12 cellular contexts compared by ENCODE assay signal in genomic region chr5:98205691-98206461, GRCh38.
DNase-seq lines count a peak whose midpoint lies in the region; ATAC-seq and TF ChIP-seq lines count a peak whose summit lies in the region.
"Had no signal": no experiment of that assay in that cellular context is flagged by ENCODE, and none has a peak within 500 bp of the region (broad histone marks: within the 10 kb centered on the region; RNA-seq: fewer than 3 reads in every experiment).

No MANE protein-coding gene starts in this region.

- ATAC-seq in GM18858 (IDR thresholded peaks at IDR 0.05; ENCODE audit: unreplicated experiment) (no peak), HG02623 (IDR thresholded peaks at IDR 0.05; ENCODE audit: unreplicated experiment) (no peak)
- ATAC-seq: esophagus mucosa, T-cell had no signal

- H3K4me3 ChIP-seq in astrocyte of the spinal cord (ENCODE audit: low read depth, low read length) (no peak overlapping the region), kidney epithelial cell (ENCODE audit: low read depth, low read length) (no peak overlapping the region)

- in situ Hi-C loops in astrocyte of the spinal cord (cut with HindIII; ENCODE audit: low sequenced_read_pairs), result no loop called here

- H3K36me3 ChIP-seq in kidney epithelial cell (ENCODE audit: control insufficient read depth, insufficient read depth, low read length), result no peaks in the 10 kb centered on the region

- TF ChIP-seq CTCF in astrocyte of the spinal cord (IDR thresholded peaks at IDR 0.05; ENCODE audit: low read depth, low read length) (no peak), kidney epithelial cell (IDR thresholded peaks at IDR 0.05; ENCODE audit: insufficient read depth, low read length, poor library complexity, severe bottlenecking) (no peak)

- H3K27me3 ChIP-seq in kidney epithelial cell (ENCODE audit: control insufficient read depth, insufficient read depth, low read length), result no peaks in the 10 kb centered on the region

- DNase-seq in AG08395 (ENCODE audit: low spot score) (peak; percentile 31), HS-5 (ENCODE audit: low read depth) (peak; percentile 41), astrocyte of the spinal cord (ENCODE audit: low read depth, low spot score) (peak; percentile 26), kidney epithelial cell (ENCODE audit: low read depth) (peak; percentile 89), SKM-1 treated with dmso at 0.1 percent for 144 hours (lab: John Stamatoyannopoulos, UW; ENCODE audit: unreplicated experiment) (no peak)
- DNase-seq in stimulated activated naive CD4-positive, alpha-beta T cell (lab: John Stamatoyannopoulos, UW), result no peak
- DNase-seq: activated CD4-positive, CD25-positive, alpha-beta regulatory T cell; activated CD8-positive, alpha-beta memory T cell treated with anti-CD3 and anti-CD28 coated beads, Interleukin-2, amount 50 U/mL, for 4 hours; T-cell had no signal

Comparison
In these comparisons a context has a peak if more than half of its experiments do, and no peak if none do; other contexts are left out.
1. DNase-seq: peak in AG08395 (single experiment), HS-5 (single experiment), astrocyte of the spinal cord (single experiment) and kidney epithelial cell (single experiment); none in SKM-1 treated with dmso at 0.1 percent for 144 hours (single experiment) and stimulated activated naive CD4-positive, alpha-beta T cell (0 of 6).